In genomic region chr13:75219479-75220237, GRCh38 we compare ENCODE assay signal across 8 cellular contexts.
DNase-seq lines count a peak whose midpoint lies in the region; ATAC-seq and TF ChIP-seq lines count a peak whose summit lies in the region.

No MANE protein-coding gene starts in this region.

- H3K4me3 ChIP-seq in AG10803 (ENCODE audit: low read length) (peak overlapping the region; percentile 46), choroid plexus epithelial cell (ENCODE audit: low read depth, low read length) (peak overlapping the region; percentile 51)

- peak overlapping the region; percentile 44 for H3K4me3 Mint-ChIP-seq in activated CD4-positive, alpha-beta T cell treated with anti-CD3 and anti-CD28 coated beads for 36 hours

- H3K4me1 Mint-ChIP-seq in activated CD4-positive, alpha-beta T cell treated with anti-CD3 and anti-CD28 coated beads for 36 hours = peaks cover 5% of the 10 kb centered on the region

- ATAC-seq in GM18870 (IDR thresholded peaks at IDR 0.05; ENCODE audit: unreplicated experiment) (peak; percentile 85), HG03103 (IDR thresholded peaks at IDR 0.05; ENCODE audit: low read depth, unreplicated experiment) (peak; percentile 95), left colon (peak; percentile 97)
- ATAC-seq in activated CD4-positive, alpha-beta T cell treated with anti-CD3 and anti-CD28 coated beads for 36 hours = peak; percentile 99

- no peaks in the 10 kb centered on the region for H3K36me3 Mint-ChIP-seq in activated CD4-positive, alpha-beta T cell treated with anti-CD3 and anti-CD28 coated beads for 36 hours (ENCODE audit: low read depth)

- no peak overlapping the region for H3K27ac Mint-ChIP-seq in activated CD4-positive, alpha-beta T cell treated with anti-CD3 and anti-CD28 coated beads for 36 hours

- DNase-seq in AG10803 (ENCODE audit: low read depth) (peak; percentile 67), NCI-H226 (peak; percentile 51), choroid plexus epithelial cell (ENCODE audit: low read depth) (peak; percentile 85), left colon (peak; percentile 45 to 85)
- peak; percentile 92 for DNase-seq in activated CD4-positive, alpha-beta T cell treated with anti-CD3 and anti-CD28 coated beads for 36 hours
- DNase-seq in stimulated activated CD4-positive, alpha-beta T cell treated with anti-CD3 and anti-CD28 coated beads, Interleukin-2, amount 100 ng/mL, for 48 hours = peak; percentile 90 to 92

- H3K9me3 Mint-ChIP-seq in activated CD4-positive, alpha-beta T cell treated with anti-CD3 and anti-CD28 coated beads for 36 hours (ENCODE audit: low read depth) = no peaks in the 10 kb centered on the region

- TF ChIP-seq CTCF in AG10803 (conservative IDR thresholded peaks at IDR 0.05; ENCODE audit: low read length) (peak; percentile 88), choroid plexus epithelial cell (conservative IDR thresholded peaks at IDR 0.05; ENCODE audit: low read depth, low read length) (peak; percentile 96)

- POLR2A ChIA-PET in activated CD4-positive, alpha-beta T cell treated with anti-CD3 and anti-CD28 coated beads for 36 hours (lab: Charles Lee) = no interaction called here

- H3K27me3 Mint-ChIP-seq in activated CD4-positive, alpha-beta T cell treated with anti-CD3 and anti-CD28 coated beads for 36 hours = peaks cover 21% of the 10 kb centered on the region

- intact Hi-C loops in activated CD4-positive, alpha-beta T cell treated with anti-CD3 and anti-CD28 coated beads for 36 hours (cut with DNase I, micrococcal nuclease) = loop anchor here (5.0 to 10.0 kb wide), 6 partner anchors 647 to 1495 kb away; no protein-coding TSS in a partner anchor
- intact Hi-C loops in left colon (cut with DNase I, micrococcal nuclease) = loop anchor here in 1 of 2 donors (5.0 to 10.0 kb wide), 2 partner anchors 1385 to 1462 kb away; no protein-coding TSS in a partner anchor

- CTCF ChIA-PET in activated CD4-positive, alpha-beta T cell treated with anti-CD3 and anti-CD28 coated beads for 36 hours (lab: Charles Lee) = interaction anchor here (0.6 to 2.3 kb wide), 28 partner anchors 10 to 1525 kb away, joined by 3 to 28 read pairs (median 3); no protein-coding TSS in a partner anchor

Comparison
In these comparisons a context has a peak if more than half of its experiments do, and no peak if none do; other contexts are left out.
1. Peak in every context shown above with its lines: DNase-seq, ATAC-seq and H3K4me3 ChIP-seq.